30 cellular contexts compared by ENCODE assay signal in the genomic region with DNA sequence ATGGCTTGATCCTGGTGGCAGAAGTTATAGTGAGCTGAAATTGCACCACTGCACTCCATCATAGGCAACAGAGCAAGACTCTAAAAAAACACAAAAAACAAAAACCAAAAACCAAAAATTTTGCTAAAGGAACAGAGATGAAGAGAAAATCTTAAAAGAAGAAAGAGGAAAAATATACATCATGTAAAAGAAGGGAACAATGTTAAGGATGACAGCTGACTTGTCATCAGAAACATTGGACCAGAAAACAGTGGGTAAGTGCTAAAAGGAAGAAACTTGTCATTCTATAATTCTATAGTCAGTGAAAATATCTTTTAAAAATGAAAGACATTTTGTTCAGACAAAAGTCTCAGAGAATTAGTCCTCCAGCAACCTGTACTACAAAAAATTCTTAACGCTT.
"Had no signal": no experiment of that assay in that cellular context is flagged by ENCODE, and none has a peak within 500 bp of the region (broad histone marks: within the 10 kb centered on the region; RNA-seq: fewer than 3 reads in every experiment).

No MANE protein-coding gene starts in this region.

- H3K4me3 ChIP-seq: pancreas, psoas muscle, skin epidermis, smooth muscle cell, spleen, suprapubic skin, testis, tibial artery, transverse colon, upper lobe of right lung, uterus had no signal

- H3K9me3 ChIP-seq: neutrophil, pancreas, testis, transverse colon, upper lobe of right lung, uterus had no signal

- H3K4me2 ChIP-seq: smooth muscle cell had no signal

- H3K4me3 Mint-ChIP-seq: naive thymus-derived CD8-positive, alpha-beta T cell; natural killer cell treated with Interleukin-12 subunit alpha and Interleukin-12 subunit beta and Interleukin-15 and Interleukin-18, amount 100 ng/mL, for 72 hours; nephron progenitor cell; neural crest cell; stimulated activated memory B cell treated with anti-CD40 and anti-IgM and Interleukin-4, amounts not matched to agents 10 μg/mL and 1 μg/mL and 100 μg/mL, for 72 hours; stimulated activated naive CD8-positive, alpha-beta T cell treated with anti-CD3 and anti-CD28 coated beads, Interleukin-15, amount 100 ng/mL, for 72 hours; type B pancreatic cell had no signal

- H3K27me3 ChIP-seq: neutrophil, pancreas, suprapubic skin, testis, tibial artery, transverse colon, upper lobe of right lung, uterus had no signal

- FAIRE-seq: pancreas had no signal

- H3K4me1 Mint-ChIP-seq: naive thymus-derived CD8-positive, alpha-beta T cell; stimulated activated memory B cell treated with anti-CD40 and anti-IgM and Interleukin-4, amounts not matched to agents 10 μg/mL and 1 μg/mL and 100 μg/mL, for 72 hours; stimulated activated naive CD8-positive, alpha-beta T cell treated with anti-CD3 and anti-CD28 coated beads, Interleukin-15, amount 100 ng/mL, for 72 hours had no signal

- H3K27me3 Mint-ChIP-seq: type B pancreatic cell had no signal

- ATAC-seq: naive thymus-derived CD8-positive, alpha-beta T cell; natural killer cell treated with Interleukin-12 subunit alpha and Interleukin-12 subunit beta and Interleukin-15 and Interleukin-18, amount 100 ng/mL, for 72 hours; pancreas; psoas muscle; right cardiac atrium; sciatic nerve; stimulated activated memory B cell treated with anti-CD40 and anti-IgM and Interleukin-4, amounts not matched to agents 10 μg/mL and 1 μg/mL and 100 μg/mL, for 72 hours; stimulated activated naive CD8-positive, alpha-beta T cell treated with anti-CD3 and anti-CD28 coated beads, Interleukin-15, amount 100 ng/mL, for 72 hours; stimulated activated naive CD8-positive, alpha-beta T cell treated with anti-CD3 and anti-CD28 coated beads, Interleukin-15, Interleukin-2, amounts not matched to agents 100 U/mL and 50 U/mL, for 24 hours; upper lobe of right lung had no signal

- H3K27ac ChIP-seq: neutrophil, pancreas, psoas muscle, skin epidermis, spleen, suprapubic skin, testis, tibial artery, transverse colon, upper lobe of right lung, uterus had no signal

- H3K4me1 ChIP-seq: pancreas, psoas muscle, spleen, suprapubic skin, testis, tibial artery, transverse colon, upper lobe of right lung, uterus had no signal

- H3K9me3 Mint-ChIP-seq: natural killer cell treated with Interleukin-12 subunit alpha and Interleukin-12 subunit beta and Interleukin-15 and Interleukin-18, amount 100 ng/mL, for 72 hours; type B pancreatic cell had no signal

- H3K27ac Mint-ChIP-seq: naive thymus-derived CD8-positive, alpha-beta T cell; natural killer cell treated with Interleukin-12 subunit alpha and Interleukin-12 subunit beta and Interleukin-15 and Interleukin-18, amount 100 ng/mL, for 72 hours; nephron progenitor cell; stimulated activated memory B cell treated with anti-CD40 and anti-IgM and Interleukin-4, amounts not matched to agents 10 μg/mL and 1 μg/mL and 100 μg/mL, for 72 hours; stimulated activated naive CD8-positive, alpha-beta T cell treated with anti-CD3 and anti-CD28 coated beads, Interleukin-15, amount 100 ng/mL, for 72 hours; type B pancreatic cell had no signal

- H3K36me3 ChIP-seq: neutrophil, pancreas, spleen, suprapubic skin, tibial artery, transverse colon, upper lobe of right lung, uterus had no signal

- DNase-seq: naive thymus-derived CD8-positive, alpha-beta T cell; nephron progenitor cell; nucleus accumbens; pancreas; psoas muscle; right cardiac atrium; spleen; stimulated activated CD4-positive, alpha-beta T cell treated with anti-CD3 and anti-CD28 coated beads, Interleukin-12 subunit alpha, Interleukin-12 subunit beta, amount 100 ng/mL, for 4 hours; stimulated activated CD4-positive, alpha-beta T cell treated with anti-CD3 and anti-CD28 coated beads, Interleukin-1b, Interleukin-23, amount 100 ng/mL, for 48 hours; stimulated activated CD4-positive, alpha-beta T cell treated with anti-CD3 and anti-CD28 coated beads, Interleukin-4, amount 100 ng/mL, for 1 hour; stimulated activated CD4-positive, alpha-beta T cell treated with anti-CD3 and anti-CD28 coated beads, Interleukin-4, amount 100 ng/mL, for 4 hours; stimulated activated CD8-positive, alpha-beta memory T cell treated with anti-CD3 and anti-CD28 coated beads, Interleukin-4, amount 100 ng/mL, for 48 hours; stimulated activated naive CD4-positive, alpha-beta T cell; stimulated activated naive CD8-positive, alpha-beta T cell treated with anti-CD3 and anti-CD28 coated beads, Interleukin-15, amount 100 ng/mL, for 72 hours; stimulated activated naive CD8-positive, alpha-beta T cell treated with anti-CD3 and anti-CD28 coated beads, Interleukin-15, Interleukin-2, amounts not matched to agents 100 U/mL and 50 U/mL, for 24 hours; substantia nigra; testis; tibial artery; transverse colon; upper lobe of right lung; uterus had no signal
